Comparison of ENCODE assay signal across 25 cellular contexts in genomic region chr2:154495455-154495868, GRCh38.
DNase-seq lines count a peak whose midpoint lies in the region; ATAC-seq, FAIRE-seq and TF ChIP-seq lines count a peak whose summit lies in the region.
"Had no signal": no experiment of that assay in that cellular context is flagged by ENCODE, and none has a peak within 500 bp of the region (broad histone marks: within the 10 kb centered on the region; RNA-seq: fewer than 3 reads in every experiment).

No MANE protein-coding gene starts in this region.

- no peak overlapping the region for H3K27ac ChIP-seq in GM12878 (ENCODE audit: control insufficient read depth, insufficient read depth)
- H3K27ac ChIP-seq: esophagus muscularis mucosa, prostate gland, testis had no signal

- H3K9ac ChIP-seq in GM12878 (ENCODE audit: control insufficient read depth, insufficient read depth, low read length): no peak overlapping the region

- H3K79me2 ChIP-seq in GM12878 (ENCODE audit: control insufficient read depth, insufficient read depth, low read length): no peaks in the 10 kb centered on the region

- SMC1A ChIA-PET in GM12878 (lab: Charles Lee; ENCODE audit: uncharacterized antibody, unreplicated experiment): interaction anchor here (1.3 to 2.3 kb wide), 2 partner anchors 12 to 15 kb away, joined by 3 to 8 read pairs; no protein-coding TSS in a partner anchor

- TF ChIP-seq CTCF in GM12878 (IDR thresholded peaks at IDR 0.05 in 2 of 3, conservative IDR thresholded peaks at IDR 0.05 in 1 of 3; ENCODE audit: control insufficient read depth in 2 of 3, extremely low read depth in 1 of 3, insufficient read depth in 1 of 3, low read depth in 3 of 3, low read length in 3 of 3) (no peak), omental fat pad (IDR thresholded peaks at IDR 0.05) (no peak)

- H3K4me3 ChIP-seq in GM12878: no peak overlapping the region
- H3K4me3 ChIP-seq: esophagus muscularis mucosa, prostate gland, testis had no signal

- no peak overlapping the region for H3K4me2 ChIP-seq in GM12878 (ENCODE audit: control insufficient read depth, insufficient read depth)

- no peaks in the 10 kb centered on the region for H4K20me1 ChIP-seq in GM12878 (ENCODE audit: control insufficient read depth, insufficient read depth)

- no peak for TF ChIP-seq RAD21 in GM12878 (IDR thresholded peaks at IDR 0.05; ENCODE audit: insufficient read depth, low read depth, low read length)

- H3K9me3 ChIP-seq in GM12878 (replicated peaks; ENCODE audit: control insufficient read depth, insufficient read depth, low read length): no peaks in the 10 kb centered on the region
- H3K9me3 ChIP-seq: esophagus muscularis mucosa, prostate gland, testis had no signal

- H3K27ac Mint-ChIP-seq in stimulated activated effector memory CD8-positive, alpha-beta T cell treated with anti-CD3 and anti-CD28 coated beads, Interleukin-12 subunit alpha, Interleukin-12 subunit beta, amount 100 ng/mL, for 72 hours: no peak overlapping the region
- H3K27ac Mint-ChIP-seq: B cell, memory B cell, nephron progenitor cell, T-cell had no signal

- BruUV-seq in GM12878 (replicated peaks; lab: Mats Ljungman, UMichigan): no TSS peak

- 19% methylated on average over 4 of the region's 4 CpGs for WGBS in GM12878 (ENCODE audit: insufficient coverage, insufficient replicate concordance, low lambda C conversion rate, missing lambda C conversion rate)

- in situ Hi-C loops in GM12878 (cut with MboI): no loop called here

- peaks cover 18% of the 10 kb centered on the region for H3K9me3 Mint-ChIP-seq in stimulated activated effector memory CD8-positive, alpha-beta T cell treated with anti-CD3 and anti-CD28 coated beads, Interleukin-12 subunit alpha, Interleukin-12 subunit beta, amount 100 ng/mL, for 72 hours
- H3K9me3 Mint-ChIP-seq: nephron progenitor cell had no signal

- no peak overlapping the region for H3K4me3 Mint-ChIP-seq in stimulated activated effector memory CD8-positive, alpha-beta T cell treated with anti-CD3 and anti-CD28 coated beads, Interleukin-12 subunit alpha, Interleukin-12 subunit beta, amount 100 ng/mL, for 72 hours
- H3K4me3 Mint-ChIP-seq: B cell; central memory CD8-positive, alpha-beta T cell; memory B cell; nephron progenitor cell; T-cell had no signal

- no peak overlapping the region for H2AFZ ChIP-seq in GM12878 (ENCODE audit: control insufficient read depth, low read depth, low read length)

- peak; percentile 46 for DNase-seq in GM12878 (ENCODE audit: low read depth, low spot score)
- no peak for DNase-seq in stimulated activated effector memory CD8-positive, alpha-beta T cell treated with anti-CD3 and anti-CD28 coated beads, Interleukin-12 subunit alpha, Interleukin-12 subunit beta, amount 100 ng/mL, for 72 hours (ENCODE audit: low spot score in 2 of 2)
- no peak for DNase-seq in omental fat pad (ENCODE audit: low spot score)
- DNase-seq in stimulated activated CD4-positive, alpha-beta T cell treated with anti-CD3 and anti-CD28 coated beads, Interleukin-4, amount 100 ng/mL, for 1 hour: no peak
- no peak for DNase-seq in Ammon's horn (ENCODE audit: low spot score)
- DNase-seq: activated naive CD4-positive, alpha-beta T cell; Caco-2; effector CD4-positive, alpha-beta T cell; EL; Karpas-422; NCI-H1048; NCI-H2029; NCI-H524 treated with DMSO at 0.1 percent for 48 hours; nephron progenitor cell; SHP77; stimulated activated CD4-positive, alpha-beta T cell treated with anti-CD3 and anti-CD28 coated beads, Interleukin-12 subunit alpha, Interleukin-12 subunit beta, amount 100 ng/mL, for 4 hours; T-cell; testis had no signal

- no peaks in the 10 kb centered on the region for H3K4me1 Mint-ChIP-seq in stimulated activated effector memory CD8-positive, alpha-beta T cell treated with anti-CD3 and anti-CD28 coated beads, Interleukin-12 subunit alpha, Interleukin-12 subunit beta, amount 100 ng/mL, for 72 hours
- H3K4me1 Mint-ChIP-seq: B cell; central memory CD8-positive, alpha-beta T cell; memory B cell; nephron progenitor cell; T-cell had no signal

- H3K36me3 ChIP-seq in GM12878 (ENCODE audit: control insufficient read depth in 2 of 2, insufficient read depth in 2 of 2, low read length in 1 of 2): no peaks in the 10 kb centered on the region
- H3K36me3 ChIP-seq: esophagus muscularis mucosa, prostate gland had no signal

- POLR2A ChIA-PET in GM12878 (lab: Charles Lee): interaction anchor here (0.6 kb wide), 1 partner anchor 58 kb away, joined by 5 read pairs; no protein-coding TSS in a partner anchor

- RAD21 ChIA-PET in GM12878 (lab: Charles Lee; ENCODE audit: unreplicated experiment): interaction anchor here (0.7 kb wide), 1 partner anchor 35 kb away, joined by 3 read pairs; no protein-coding TSS in a partner anchor

- H3K36me3 Mint-ChIP-seq in stimulated activated effector memory CD8-positive, alpha-beta T cell treated with anti-CD3 and anti-CD28 coated beads, Interleukin-12 subunit alpha, Interleukin-12 subunit beta, amount 100 ng/mL, for 72 hours: no peaks in the 10 kb centered on the region
- H3K36me3 Mint-ChIP-seq: memory B cell, T-cell had no signal

- no peak for FAIRE-seq in GM12878 (lab: Jason Lieb, UNC)

- CTCF ChIA-PET in GM12878 (lab: Yijun Ruan, JAX): interaction anchor here (1.1 kb wide), 1 partner anchor 17 kb away, joined by 3 read pairs; no protein-coding TSS in a partner anchor

- peak; percentile 80 for ATAC-seq in GM19324 (IDR thresholded peaks at IDR 0.05; ENCODE audit: low FRiP score, unreplicated experiment)
- peak; percentile 76 for ATAC-seq in HG03060 (IDR thresholded peaks at IDR 0.05; ENCODE audit: low read depth, unreplicated experiment)
- ATAC-seq in GM12878: peak; percentile 90
- no peak for ATAC-seq in stimulated activated effector memory CD8-positive, alpha-beta T cell treated with anti-CD3 and anti-CD28 coated beads, Interleukin-12 subunit alpha, Interleukin-12 subunit beta, amount 100 ng/mL, for 72 hours
- ATAC-seq in omental fat pad (ENCODE audit: low FRiP score): no peak
- ATAC-seq: T-cell had no signal

- H3K4me1 ChIP-seq in GM12878 (ENCODE audit: control insufficient read depth, insufficient read depth, low read length): no peaks in the 10 kb centered on the region
- H3K4me1 ChIP-seq: Caco-2, esophagus muscularis mucosa, prostate gland, testis had no signal

- intact Hi-C loops in GM12878 (cut with micrococcal nuclease; ENCODE audit: unreplicated experiment): no loop called here

- no peak for TF ChIP-seq POLR2A in GM12878 (IDR thresholded peaks at IDR 0.05; ENCODE audit: low read depth, low read length)

- no peaks in the 10 kb centered on the region for H3K27me3 ChIP-seq in GM12878 (replicated peaks in 1 of 2; ENCODE audit: control insufficient read depth in 2 of 2, insufficient read depth in 2 of 2, low read length in 1 of 2)
- H3K27me3 ChIP-seq: esophagus muscularis mucosa, testis had no signal

- TF ChIP-seq EP300 in GM12878 (IDR thresholded peaks at IDR 0.05; ENCODE audit: borderline replicate concordance in 1 of 2, control insufficient read depth in 1 of 2, low read depth in 2 of 2, low read length in 2 of 2): 0 out of 4 replicates have a peak, but pooled peaks of 1 of the 2 experiments have one; percentile 47

TF ChIP-seq in GM12878, 131 proteins besides CTCF, POLR2A, EP300 and RAD21 (continues in another document):
- no peak for TF ChIP-seq REST (IDR thresholded peaks at IDR 0.05; ENCODE audit: low read depth, low read length)
- TF ChIP-seq BCL11A (IDR thresholded peaks at IDR 0.05; ENCODE audit: low read depth, low read length): 0 out of 2 replicates have a peak, but pooled peaks have one; percentile 10
- 0 out of 2 replicates have a peak, but pooled peaks have one; percentile 15 for TF ChIP-seq IKZF1 (conservative IDR thresholded peaks at IDR 0.05)
- peak; percentile 82 for TF ChIP-seq ZNF24 (IDR thresholded peaks at IDR 0.05)

Comparison
In these comparisons a context has a peak if more than half of its experiments do, and no peak if none do; other contexts are left out.
1. ATAC-seq: peak in GM19324 (single experiment), HG03060 (single experiment) and GM12878 (single experiment); none in stimulated activated effector memory CD8-positive, alpha-beta T cell treated with anti-CD3 and anti-CD28 coated beads, Interleukin-12 subunit alpha, Interleukin-12 subunit beta, amount 100 ng/mL, for 72 hours (single experiment) and omental fat pad (single experiment).